In genomic region chr7:33986951-33987948, GRCh38 we compare ENCODE assay signal across 9 cellular contexts.
DNase-seq lines count a peak whose midpoint lies in the region; ATAC-seq and TF ChIP-seq lines count a peak whose summit lies in the region.
"Had no signal": no experiment of that assay in that cellular context is flagged by ENCODE, and none has a peak within 500 bp of the region (broad histone marks: within the 10 kb centered on the region; RNA-seq: fewer than 3 reads in every experiment).

No MANE protein-coding gene starts in this region.

- TF ChIP-seq CTCF in NB4 (IDR thresholded peaks at IDR 0.05; ENCODE audit: low read depth, low read length) (no peak), cardiac fibroblast (IDR thresholded peaks at IDR 0.05; ENCODE audit: low read depth, low read length) (no peak)

- H3K4me3 ChIP-seq in NB4 (ENCODE audit: low read depth, low read length), result no peak overlapping the region
- no peak overlapping the region for H3K4me3 ChIP-seq in cardiac fibroblast (replicated peaks in 1 of 2; ENCODE audit: low read depth in 2 of 2, low read length in 2 of 2)

- DNase-seq in AG20443 (ENCODE audit: low spot score) (peak; percentile 88), NB4 (ENCODE audit: low read depth) (peak; percentile 69), cardiac fibroblast (ENCODE audit: low read depth in 2 of 2) (peak; percentile 94 to 99), occipital lobe (lab: John Stamatoyannopoulos, UW) (peak; percentile 26)
- DNase-seq in stimulated activated CD4-positive, alpha-beta T cell treated with anti-CD3 and anti-CD28 coated beads, Interleukin-15, amount 100 ng/mL, for 24 hours, result no peak
- DNase-seq: activated CD4-positive, CD25-positive, alpha-beta regulatory T cell had no signal

- no peak for TF ChIP-seq POLR2A in NB4 (IDR thresholded peaks at IDR 0.05; ENCODE audit: extremely low read depth, insufficient read length)

- ATAC-seq in HG03095 (IDR thresholded peaks at IDR 0.05; ENCODE audit: unreplicated experiment), result no peak
- no peak for ATAC-seq in HG03159 (IDR thresholded peaks at IDR 0.05; ENCODE audit: unreplicated experiment)
- ATAC-seq in GM19467 (IDR thresholded peaks at IDR 0.05; ENCODE audit: unreplicated experiment), result no peak
